In the genomic region with DNA sequence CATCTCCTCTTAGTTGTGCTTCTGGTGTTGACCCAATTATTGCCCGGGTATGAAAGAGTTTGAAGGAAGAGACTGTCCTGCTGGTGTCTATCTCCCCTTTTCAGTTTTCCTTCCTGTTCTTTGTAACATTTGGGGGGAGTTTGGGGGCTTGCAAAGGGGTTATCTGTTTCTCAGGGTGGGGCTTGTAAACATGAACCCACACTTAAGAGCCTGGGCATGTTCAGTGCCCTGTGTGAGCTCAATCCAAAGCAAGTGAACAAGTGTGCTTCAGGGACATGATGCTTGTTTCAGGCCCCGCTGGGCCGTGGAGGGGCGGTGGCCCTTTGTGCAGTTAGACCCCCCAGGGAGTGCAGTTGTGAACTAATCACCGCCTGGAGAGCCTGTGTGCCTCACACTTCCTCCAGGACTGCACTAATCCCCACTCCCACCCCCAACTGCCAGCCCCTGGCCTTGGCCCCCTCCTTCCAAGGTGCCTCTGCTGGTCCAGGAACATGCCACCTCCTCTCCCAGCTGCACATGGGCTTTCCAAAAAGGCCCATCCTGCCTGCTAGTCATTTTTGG, we compare ENCODE assay signal across 11 cellular contexts. TPM values are rescaled to one million over a fixed set of nuclear protein-coding genes. Genes with fewer than 3 reads are reported as not detected.
A peak's percentile ranks its signal among the peaks of the same experiment; 100 is the strongest.
DNase-seq lines count a peak whose midpoint lies in the region; ATAC-seq and TF ChIP-seq lines count a peak whose summit lies in the region.
"Had no signal": no experiment of that assay in that cellular context is flagged by ENCODE, and none has a peak within 500 bp of the region (broad histone marks: within the 10 kb centered on the region; RNA-seq: fewer than 3 reads in every experiment).

No MANE protein-coding gene starts in this region.

- 53% methylated on average over 5 of the region's 5 CpGs for WGBS in hepatocyte (ENCODE audit: low lambda C conversion rate, missing lambda C conversion rate)
- WGBS in sigmoid colon, 2 donors = 40 to 57% methylated on average over 5 of the region's 5 CpGs

- peak; percentile 75 for ATAC-seq in GM23338
- no peak for ATAC-seq in GM19397 (IDR thresholded peaks at IDR 0.05; ENCODE audit: unreplicated experiment)

- no peak overlapping the region for H3K4me3 Mint-ChIP-seq in GM23338
- no peak overlapping the region for H3K4me3 Mint-ChIP-seq in CD4-positive, alpha-beta memory T cell

- no peak overlapping the region for H3K27ac ChIP-seq in GM23338 (ENCODE audit: low read depth)
- H3K27ac ChIP-seq in hepatocyte = peak overlapping the region; percentile 51
- peak overlapping the region; percentile 28 to 70 (median 64) for H3K27ac ChIP-seq in sigmoid colon
- no peak overlapping the region for H3K27ac ChIP-seq in CD4-positive, alpha-beta memory T cell (ENCODE audit: low read depth, low read length)
- H3K27ac ChIP-seq: ascending aorta had no signal

- H3F3A ChIP-seq in GM23338 (replicated peaks; ENCODE audit: low read depth) = no peaks in the 10 kb centered on the region

- H3K4me2 ChIP-seq in GM23338 (peak overlapping the region; percentile 42), hepatocyte (peak overlapping the region; percentile 46)

- H4K20me1 ChIP-seq in GM23338 (replicated peaks; ENCODE audit: insufficient read depth) (no peaks in the 10 kb centered on the region), hepatocyte (ENCODE audit: insufficient read depth, poor library complexity, severe bottlenecking) (peaks cover 38% of the 10 kb centered on the region)

- H3K4me1 ChIP-seq in GM23338 (ENCODE audit: insufficient read depth) (peaks cover 49% of the 10 kb centered on the region), hepatocyte (ENCODE audit: insufficient read depth) (peaks cover 86% of the 10 kb centered on the region), sigmoid colon (peaks cover 0 to 94% (median 83%) of the 10 kb centered on the region in 4 donors)
- H3K4me1 ChIP-seq in CD4-positive, alpha-beta memory T cell (ENCODE audit: insufficient read depth, low read length) = peaks cover 34% of the 10 kb centered on the region

- H3K4me3 ChIP-seq in GM23338 (no peak overlapping the region), hepatocyte (no peak overlapping the region), sigmoid colon (no peak overlapping the region)
- no peak overlapping the region for H3K4me3 ChIP-seq in CD4-positive, alpha-beta memory T cell (ENCODE audit: low read length in 2 of 2)
- H3K4me3 ChIP-seq: ascending aorta had no signal

- H3K27me3 Mint-ChIP-seq in GM23338 (ENCODE audit: insufficient read depth, low read depth, poor library complexity) = peaks cover 12% of the 10 kb centered on the region
- no peaks in the 10 kb centered on the region for H3K27me3 Mint-ChIP-seq in CD4-positive, alpha-beta memory T cell

- H3K9me2 ChIP-seq in GM23338 (ENCODE audit: insufficient read depth) (no peaks in the 10 kb centered on the region), hepatocyte (replicated peaks; ENCODE audit: insufficient read depth) (no peaks in the 10 kb centered on the region)

- H3K36me3 ChIP-seq in GM23338 (ENCODE audit: insufficient read depth) (no peaks in the 10 kb centered on the region), hepatocyte (replicated peaks; ENCODE audit: insufficient read depth, low read depth) (no peaks in the 10 kb centered on the region), sigmoid colon (no peaks in the 10 kb centered on the region)
- no peaks in the 10 kb centered on the region for H3K36me3 ChIP-seq in CD4-positive, alpha-beta memory T cell (ENCODE audit: insufficient read depth, low read length)
- H3K36me3 ChIP-seq: ascending aorta had no signal

- H3K79me2 ChIP-seq in GM23338 (replicated peaks; ENCODE audit: insufficient read depth) (peaks cover 83% of the 10 kb centered on the region), hepatocyte (peaks cover 96% of the 10 kb centered on the region)

- no peaks in the 10 kb centered on the region for H3K9me3 Mint-ChIP-seq in GM23338
- no peaks in the 10 kb centered on the region for H3K9me3 Mint-ChIP-seq in CD4-positive, alpha-beta memory T cell

- H3K4me1 Mint-ChIP-seq in GM23338 = peaks cover 73% of the 10 kb centered on the region
- peaks cover 37 to 84% (median 47%) of the 10 kb centered on the region in 4 donors for H3K4me1 Mint-ChIP-seq in CD4-positive, alpha-beta memory T cell

- H3K27ac Mint-ChIP-seq in GM23338 = 0 out of 2 replicates have a peak overlapping the region, but pooled peaks have one; percentile 52
- H3K27ac Mint-ChIP-seq in CD4-positive, alpha-beta memory T cell = peak overlapping the region in 3 of 7 donors; percentile 52 to 77 (median 55)

- no peak for TF ChIP-seq EP300 in sigmoid colon (IDR thresholded peaks at IDR 0.05)

- CTCF ChIA-PET in CD4-positive, alpha-beta memory T cell (lab: Charles Lee; ENCODE audit: partially characterized antibody) = no interaction called here

- H3K36me3 Mint-ChIP-seq in GM23338 (ENCODE audit: low read depth) = no peaks in the 10 kb centered on the region
- H3K36me3 Mint-ChIP-seq in CD4-positive, alpha-beta memory T cell = peaks cover 12 to 15% of the 10 kb centered on the region in 2 donors

- no peak for TF ChIP-seq POLR2A in sigmoid colon (IDR thresholded peaks at IDR 0.05)

- intact Hi-C loops in sigmoid colon (cut with DNase I) = loop anchor here (5.0 kb wide), 1 partner anchor 49 kb away; no protein-coding TSS in a partner anchor
- intact Hi-C loops in CD4-positive, alpha-beta memory T cell (cut with micrococcal nuclease) = no loop called here

- POLR2A ChIA-PET in CD4-positive, alpha-beta memory T cell (lab: Charles Lee; ENCODE audit: partially characterized antibody) = no interaction called here

- no peak for TF ChIP-seq CTCF in GM23338 (conservative IDR thresholded peaks at IDR 0.05; ENCODE audit: low read depth in 2 of 2)
- no peak for TF ChIP-seq CTCF in hepatocyte (IDR thresholded peaks at IDR 0.05; ENCODE audit: poor library complexity)
- no peak for TF ChIP-seq CTCF in sigmoid colon (IDR thresholded peaks at IDR 0.05)

- no peak overlapping the region for H2AFZ ChIP-seq in GM23338
- H2AFZ ChIP-seq in hepatocyte = no peak overlapping the region

- no peaks in the 10 kb centered on the region for H3K9me3 ChIP-seq in hepatocyte (ENCODE audit: low read depth)
- H3K9me3 ChIP-seq in sigmoid colon = no peaks in the 10 kb centered on the region
- no peaks in the 10 kb centered on the region for H3K9me3 ChIP-seq in CD4-positive, alpha-beta memory T cell (ENCODE audit: control insufficient read depth in 1 of 2, low read length in 2 of 2)
- H3K9me3 ChIP-seq: ascending aorta had no signal

- H3K27me3 ChIP-seq in GM23338 (ENCODE audit: insufficient read depth) (no peaks in the 10 kb centered on the region), hepatocyte (no peaks in the 10 kb centered on the region), sigmoid colon (no peaks in the 10 kb centered on the region)
- no peaks in the 10 kb centered on the region for H3K27me3 ChIP-seq in CD4-positive, alpha-beta memory T cell (ENCODE audit: insufficient read depth, low read length)
- H3K27me3 ChIP-seq: ascending aorta had no signal

- DNase-seq in GM23338 (ENCODE audit: low spot score) (peak; percentile 30), RPMI7951 (ENCODE audit: low read depth) (peak; percentile 29), hepatocyte (ENCODE audit: low spot score) (no peak), sigmoid colon (no peak), anterior cingulate cortex (lab: John Stamatoyannopoulos, UW) (no peak), mesenteric fat pad (ENCODE audit: low spot score) (no peak)
- no peak for DNase-seq in CD4-positive, alpha-beta memory T cell
- DNase-seq: NCI-H1436 treated with DMSO at 0.1 percent for 48 hours; stimulated activated naive CD4-positive, alpha-beta T cell treated with Interleukin-2 at 50 U/mL for 16 hours had no signal

TF ChIP-seq in GM23338, 12 proteins besides CTCF, POLR2A, EP300 and RAD21 (continues in another document):
- TF ChIP-seq STAT1 (IDR thresholded peaks at IDR 0.05; ENCODE audit: unreplicated experiment) = no peak
- TF ChIP-seq, protein P1, sequence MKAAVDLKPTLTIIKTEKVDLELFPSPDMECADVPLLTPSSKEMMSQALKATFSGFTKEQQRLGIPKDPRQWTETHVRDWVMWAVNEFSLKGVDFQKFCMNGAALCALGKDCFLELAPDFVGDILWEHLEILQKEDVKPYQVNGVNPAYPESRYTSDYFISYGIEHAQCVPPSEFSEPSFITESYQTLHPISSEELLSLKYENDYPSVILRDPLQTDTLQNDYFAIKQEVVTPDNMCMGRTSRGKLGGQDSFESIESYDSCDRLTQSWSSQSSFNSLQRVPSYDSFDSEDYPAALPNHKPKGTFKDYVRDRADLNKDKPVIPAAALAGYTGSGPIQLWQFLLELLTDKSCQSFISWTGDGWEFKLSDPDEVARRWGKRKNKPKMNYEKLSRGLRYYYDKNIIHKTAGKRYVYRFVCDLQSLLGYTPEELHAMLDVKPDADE (IDR thresholded peaks at IDR 0.05) = no peak

RNA-seq across cellular contexts. Expression of a gene that starts 58.1 kb away (rescaled TPM):
- 25.5 and 29.1 TPM in 2 replicates for total RNA-seq in GM23338 (2014; rRNA removed; shearing (Covaris generic))
- polyA plus RNA-seq in GM23338 (2016; fragmentation: Nextera tagmentation; extraction: Ambion mirVana) (7.9 and 8.5 TPM in 2 replicates), hepatocyte (15.2 and 19.7 TPM in 2 replicates), sigmoid colon (10 to 100 TPM in 1 of 3 donors, 1 to 10 TPM in 2; 6.0 to 21.5 (median 9.9) TPM)
- 5.8 and 6.0 TPM in 2 replicates for total RNA-seq in RPMI7951 (2014; rRNA removed; shearing (Covaris generic))
- total RNA-seq in hepatocyte (23.6 and 28.7 TPM in 2 replicates), sigmoid colon (10 to 100 TPM; 18.9 to 31.9 (median 23.2) TPM), mesenteric fat pad (94.5 TPM)
- 10 to 100 TPM; 43.0 to 43.4 TPM for total RNA-seq in CD4-positive, alpha-beta memory T cell
- 1 to 10 TPM in 1 of 2 donors, under 1 TPM in 1; 0.50 to 7.4 TPM for polyA plus RNA-seq in CD4-positive, alpha-beta memory T cell

Comparison
In these comparisons a context has a peak if more than half of its experiments do, and no peak if none do; other contexts are left out.
1. DNase-seq: peak in GM23338 (single experiment) and RPMI7951 (single experiment); none in hepatocyte (single experiment), sigmoid colon (single experiment), anterior cingulate cortex (0 of 58), CD4-positive, alpha-beta memory T cell (0 of 5) and mesenteric fat pad (single experiment).
2. H3K27ac ChIP-seq: peak in hepatocyte (single experiment) and sigmoid colon (4 of 4); none in GM23338 (single experiment) and CD4-positive, alpha-beta memory T cell (single experiment).